2 cellular contexts compared by ENCODE assay signal in the genomic region with DNA sequence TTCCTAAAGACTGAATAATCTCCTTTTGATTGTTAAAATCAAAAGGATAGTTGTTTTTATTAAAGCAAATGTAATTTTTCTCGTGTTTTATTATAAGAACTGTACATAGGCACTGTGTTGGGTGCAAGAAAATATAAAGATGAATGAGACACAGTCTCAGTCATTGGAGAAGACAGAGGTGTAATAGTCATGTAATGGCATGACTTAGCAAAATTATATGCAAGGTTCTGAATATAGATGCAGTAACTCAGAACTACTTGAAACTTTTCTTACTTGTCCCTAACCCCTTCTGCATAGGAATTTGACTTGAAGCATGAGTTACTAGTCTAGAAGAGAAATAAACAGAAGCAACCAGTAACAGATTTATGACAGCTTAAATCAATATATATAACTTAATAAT.
TF ChIP-seq lines count a peak whose summit lies in the region.

No MANE protein-coding gene starts in this region.

TF ChIP-seq in A549, 52 proteins besides CTCF, POLR2A, EP300 and RAD21:
- TF ChIP-seq MAZ (IDR thresholded peaks at IDR 0.05; ENCODE audit: borderline replicate concordance, low read depth, low read length), result no peak
- no peak for TF ChIP-seq HES2 (IDR thresholded peaks at IDR 0.05)
- TF ChIP-seq KDM1A (IDR thresholded peaks at IDR 0.05; ENCODE audit: low read depth), result no peak
- no peak for TF ChIP-seq RARB (CRISPR knock-in tag; IDR thresholded peaks at IDR 0.05)
- TF ChIP-seq TFCP2L1 (CRISPR knock-in tag; IDR thresholded peaks at IDR 0.05), result no peak
- TF ChIP-seq PHF8 (IDR thresholded peaks at IDR 0.05; ENCODE audit: borderline replicate concordance, low read depth), result no peak
- TF ChIP-seq HOXB13 (CRISPR knock-in tag; IDR thresholded peaks at IDR 0.05; ENCODE audit: low read depth), result no peak
- TF ChIP-seq MAFK (IDR thresholded peaks at IDR 0.05; ENCODE audit: partially characterized antibody), result peak; percentile 61
- 0 out of 2 replicates have a peak, but pooled peaks have one; percentile 37 for TF ChIP-seq NFE2L2 (conservative IDR thresholded peaks at IDR 0.05; ENCODE audit: low read length)

TF ChIP-seq in WTC11, 78 proteins besides CTCF, POLR2A, EP300 and RAD21:
- TF ChIP-seq RORB (CRISPR knock-in tag; IDR thresholded peaks at IDR 0.05) (no peak), FOXJ3 (CRISPR knock-in tag; IDR thresholded peaks at IDR 0.05; ENCODE audit: borderline replicate concordance) (no peak), ZNF121 (CRISPR knock-in tag; IDR thresholded peaks at IDR 0.05) (no peak), GRHL2 (CRISPR knock-in tag; IDR thresholded peaks at IDR 0.05; ENCODE audit: insufficient replicate concordance, severe bottlenecking) (no peak), ZNF423 (CRISPR knock-in tag; IDR thresholded peaks at IDR 0.05) (no peak), IRF2 (CRISPR knock-in tag; IDR thresholded peaks at IDR 0.05; ENCODE audit: borderline replicate concordance, low read depth) (no peak), AFF4 (CRISPR knock-in tag; IDR thresholded peaks at IDR 0.05; ENCODE audit: borderline replicate concordance) (no peak), ZNF232 (CRISPR knock-in tag; IDR thresholded peaks at IDR 0.05) (no peak), ZNF317 (CRISPR knock-in tag; IDR thresholded peaks at IDR 0.05; ENCODE audit: borderline replicate concordance, low read depth) (no peak), TP53 (CRISPR knock-in tag; IDR thresholded peaks at IDR 0.05) (no peak), NFE2L1 (CRISPR knock-in tag; IDR thresholded peaks at IDR 0.05) (no peak), JUN (CRISPR knock-in tag; IDR thresholded peaks at IDR 0.05) (no peak), HMGA2 (CRISPR knock-in tag; IDR thresholded peaks at IDR 0.05) (no peak), ZNF512 (CRISPR knock-in tag; IDR thresholded peaks at IDR 0.05; ENCODE audit: borderline replicate concordance) (no peak), SMAD4 (CRISPR knock-in tag; IDR thresholded peaks at IDR 0.05) (no peak)
- TF ChIP-seq, protein P1, sequence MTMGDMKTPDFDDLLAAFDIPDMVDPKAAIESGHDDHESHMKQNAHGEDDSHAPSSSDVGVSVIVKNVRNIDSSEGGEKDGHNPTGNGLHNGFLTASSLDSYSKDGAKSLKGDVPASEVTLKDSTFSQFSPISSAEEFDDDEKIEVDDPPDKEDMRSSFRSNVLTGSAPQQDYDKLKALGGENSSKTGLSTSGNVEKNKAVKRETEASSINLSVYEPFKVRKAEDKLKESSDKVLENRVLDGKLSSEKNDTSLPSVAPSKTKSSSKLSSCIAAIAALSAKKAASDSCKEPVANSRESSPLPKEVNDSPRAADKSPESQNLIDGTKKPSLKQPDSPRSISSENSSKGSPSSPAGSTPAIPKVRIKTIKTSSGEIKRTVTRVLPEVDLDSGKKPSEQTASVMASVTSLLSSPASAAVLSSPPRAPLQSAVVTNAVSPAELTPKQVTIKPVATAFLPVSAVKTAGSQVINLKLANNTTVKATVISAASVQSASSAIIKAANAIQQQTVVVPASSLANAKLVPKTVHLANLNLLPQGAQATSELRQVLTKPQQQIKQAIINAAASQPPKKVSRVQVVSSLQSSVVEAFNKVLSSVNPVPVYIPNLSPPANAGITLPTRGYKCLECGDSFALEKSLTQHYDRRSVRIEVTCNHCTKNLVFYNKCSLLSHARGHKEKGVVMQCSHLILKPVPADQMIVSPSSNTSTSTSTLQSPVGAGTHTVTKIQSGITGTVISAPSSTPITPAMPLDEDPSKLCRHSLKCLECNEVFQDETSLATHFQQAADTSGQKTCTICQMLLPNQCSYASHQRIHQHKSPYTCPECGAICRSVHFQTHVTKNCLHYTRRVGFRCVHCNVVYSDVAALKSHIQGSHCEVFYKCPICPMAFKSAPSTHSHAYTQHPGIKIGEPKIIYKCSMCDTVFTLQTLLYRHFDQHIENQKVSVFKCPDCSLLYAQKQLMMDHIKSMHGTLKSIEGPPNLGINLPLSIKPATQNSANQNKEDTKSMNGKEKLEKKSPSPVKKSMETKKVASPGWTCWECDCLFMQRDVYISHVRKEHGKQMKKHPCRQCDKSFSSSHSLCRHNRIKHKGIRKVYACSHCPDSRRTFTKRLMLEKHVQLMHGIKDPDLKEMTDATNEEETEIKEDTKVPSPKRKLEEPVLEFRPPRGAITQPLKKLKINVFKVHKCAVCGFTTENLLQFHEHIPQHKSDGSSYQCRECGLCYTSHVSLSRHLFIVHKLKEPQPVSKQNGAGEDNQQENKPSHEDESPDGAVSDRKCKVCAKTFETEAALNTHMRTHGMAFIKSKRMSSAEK (CRISPR knock-in tag; IDR thresholded peaks at IDR 0.05; ENCODE audit: borderline replicate concordance), result no peak
- TF ChIP-seq, protein P2, sequence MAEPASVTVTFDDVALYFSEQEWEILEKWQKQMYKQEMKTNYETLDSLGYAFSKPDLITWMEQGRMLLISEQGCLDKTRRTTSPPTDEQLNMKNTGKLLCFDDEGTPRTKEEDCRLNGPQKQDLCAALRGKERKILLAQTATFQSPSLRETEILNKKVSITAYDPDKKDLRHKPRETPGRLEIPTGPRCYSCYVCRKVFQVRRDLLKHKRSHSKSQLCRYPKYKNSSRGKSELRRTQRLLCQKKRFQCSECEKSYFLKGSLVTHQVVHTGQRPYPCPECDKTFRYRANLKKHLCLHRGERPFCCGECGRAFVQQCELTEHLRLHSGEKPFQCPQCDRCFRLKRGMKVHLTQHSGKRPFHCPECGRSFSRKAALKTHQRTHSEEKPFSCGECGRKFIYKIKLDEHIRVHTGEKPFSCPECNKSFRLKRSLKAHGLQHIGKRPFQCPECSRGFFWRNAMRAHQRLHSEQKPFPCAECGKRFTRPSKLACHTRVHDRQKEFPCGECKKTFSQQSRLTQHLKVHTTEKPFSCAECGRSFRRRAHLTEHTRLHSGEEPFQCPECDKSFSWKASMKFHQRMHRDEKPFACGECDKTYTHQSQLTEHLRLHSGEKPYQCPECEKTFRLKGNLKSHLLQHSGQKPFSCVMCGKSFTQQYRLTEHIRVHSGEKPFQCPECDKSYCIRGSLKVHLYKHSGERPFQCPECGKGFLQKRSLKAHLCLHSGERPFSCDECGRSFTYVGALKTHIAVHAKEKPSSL (CRISPR knock-in tag; conservative IDR thresholded peaks at IDR 0.05), result no peak
